In the genomic region with DNA sequence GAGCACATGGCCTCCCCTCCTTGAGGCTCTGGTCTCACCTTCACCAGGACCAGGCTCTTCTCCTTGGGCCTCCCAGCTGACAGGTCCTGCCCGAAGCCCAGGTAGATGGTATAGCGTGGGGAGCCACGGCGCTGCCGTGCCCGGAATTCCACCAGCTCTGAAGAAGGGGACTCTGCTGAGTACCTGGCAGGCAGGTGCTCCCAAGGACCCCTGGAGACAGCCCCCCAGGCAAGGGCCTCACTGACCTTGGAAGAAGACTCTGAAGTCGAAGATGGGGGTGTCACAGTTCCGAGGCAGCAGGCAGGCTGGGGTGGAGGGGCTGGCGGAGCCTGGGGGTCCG, we compare ENCODE assay signal across 12 cellular contexts. TPM values are rescaled to one million over a fixed set of nuclear protein-coding genes. Genes with fewer than 3 reads are reported as not detected.
DNase-seq lines count a peak whose midpoint lies in the region; ATAC-seq and TF ChIP-seq lines count a peak whose summit lies in the region.
"Had no signal": no experiment of that assay in that cellular context is flagged by ENCODE, and none has a peak within 500 bp of the region (broad histone marks: within the 10 kb centered on the region; RNA-seq: fewer than 3 reads in every experiment).

No MANE protein-coding gene starts in this region.

- H3K27ac Mint-ChIP-seq in activated naive CD8-positive, alpha-beta T cell treated with anti-CD3 and anti-CD28 coated beads for 36 hours, result peak overlapping the region; percentile 48
- H3K27ac Mint-ChIP-seq in activated naive CD8-positive, alpha-beta T cell treated with anti-CD3 and anti-CD28 coated beads, Interleukin-2, amount 50 U/mL, for 24 hours, result no peak overlapping the region

- no peaks in the 10 kb centered on the region for H3K9me3 Mint-ChIP-seq in activated naive CD8-positive, alpha-beta T cell treated with anti-CD3 and anti-CD28 coated beads for 36 hours
- no peaks in the 10 kb centered on the region for H3K9me3 Mint-ChIP-seq in activated naive CD8-positive, alpha-beta T cell treated with anti-CD3 and anti-CD28 coated beads, Interleukin-2, amount 50 U/mL, for 24 hours

- H3K27me3 ChIP-seq in esophagus (ENCODE audit: control insufficient read depth in 1 of 2, insufficient read depth in 2 of 2, low read length in 2 of 2) (no peaks in the 10 kb centered on the region), transverse colon (no peaks in the 10 kb centered on the region)
- H3K27me3 ChIP-seq: body of pancreas had no signal

- H3K36me3 ChIP-seq in esophagus (ENCODE audit: control insufficient read depth in 2 of 2, insufficient read depth in 2 of 2, low read length in 1 of 2) (peaks cover 20 to 53% of the 10 kb centered on the region in 2 donors), transverse colon (peaks cover 0 to 30% (median 16%) of the 10 kb centered on the region in 4 donors)

- no peak for TF ChIP-seq POLR2A in transverse colon (IDR thresholded peaks at IDR 0.05)

- no peaks in the 10 kb centered on the region for H3K27me3 Mint-ChIP-seq in activated naive CD8-positive, alpha-beta T cell treated with anti-CD3 and anti-CD28 coated beads for 36 hours
- no peaks in the 10 kb centered on the region for H3K27me3 Mint-ChIP-seq in activated naive CD8-positive, alpha-beta T cell treated with anti-CD3 and anti-CD28 coated beads, Interleukin-2, amount 50 U/mL, for 24 hours

- no peak overlapping the region for H3K4me3 ChIP-seq in esophagus (ENCODE audit: low read depth in 1 of 2, low read length in 2 of 2)
- H3K4me3 ChIP-seq in transverse colon, result no peak overlapping the region
- H3K4me3 ChIP-seq: body of pancreas, thoracic aorta had no signal

- H3K27ac ChIP-seq in esophagus (ENCODE audit: low read depth in 2 of 2, low read length in 1 of 2) (peak overlapping the region; percentile 70 to 90), transverse colon (peak overlapping the region; percentile 64 to 96 (median 88))

- H3K4me3 Mint-ChIP-seq in activated naive CD8-positive, alpha-beta T cell treated with anti-CD3 and anti-CD28 coated beads for 36 hours, result no peak overlapping the region
- H3K4me3 Mint-ChIP-seq in activated naive CD8-positive, alpha-beta T cell treated with anti-CD3 and anti-CD28 coated beads, Interleukin-2, amount 50 U/mL, for 24 hours, result no peak overlapping the region

- peaks cover 10% of the 10 kb centered on the region for H3K4me1 Mint-ChIP-seq in activated naive CD8-positive, alpha-beta T cell treated with anti-CD3 and anti-CD28 coated beads for 36 hours
- peaks cover 19% of the 10 kb centered on the region for H3K4me1 Mint-ChIP-seq in activated naive CD8-positive, alpha-beta T cell treated with anti-CD3 and anti-CD28 coated beads, Interleukin-2, amount 50 U/mL, for 24 hours

- intact Hi-C loops in transverse colon (cut with DNase I; ENCODE audit: low total_unique reads), result no loop called here

- ATAC-seq in activated naive CD8-positive, alpha-beta T cell treated with anti-CD3 and anti-CD28 coated beads, Interleukin-2, amount 50 U/mL, for 24 hours, result no peak
- ATAC-seq in HG02852 (IDR thresholded peaks at IDR 0.05; ENCODE audit: unreplicated experiment), result no peak
- ATAC-seq: body of pancreas had no signal

- no peak for TF ChIP-seq CTCF in transverse colon (IDR thresholded peaks at IDR 0.05)

- in situ Hi-C loops in transverse colon (cut with MboI; ENCODE audit: low pct_ligation_motif_present in 1 of 4, low pct_unique_long_range_greater_than_20kb in 1 of 4, low sequenced_read_pairs in 3 of 4), result no loop called here

- no peak for TF ChIP-seq EP300 in transverse colon (IDR thresholded peaks at IDR 0.05; ENCODE audit: low read depth)

- H3K36me3 Mint-ChIP-seq in activated naive CD8-positive, alpha-beta T cell treated with anti-CD3 and anti-CD28 coated beads for 36 hours, result peaks cover 13% of the 10 kb centered on the region
- peaks cover 17% of the 10 kb centered on the region for H3K36me3 Mint-ChIP-seq in activated naive CD8-positive, alpha-beta T cell treated with anti-CD3 and anti-CD28 coated beads, Interleukin-2, amount 50 U/mL, for 24 hours (ENCODE audit: low read depth)

- H3K4me1 ChIP-seq in esophagus (ENCODE audit: control insufficient read depth in 2 of 2, insufficient read depth in 2 of 2, low read length in 1 of 2) (peaks cover 22 to 28% of the 10 kb centered on the region in 2 donors), transverse colon (peaks cover 20 to 48% (median 37%) of the 10 kb centered on the region in 4 donors)

- no peaks in the 10 kb centered on the region for H3K9me3 ChIP-seq in esophagus (ENCODE audit: control insufficient read depth in 2 of 2, insufficient read depth in 1 of 2, low read depth in 1 of 2, low read length in 1 of 2)
- H3K9me3 ChIP-seq in transverse colon, result no peaks in the 10 kb centered on the region
- H3K9me3 ChIP-seq: body of pancreas, thoracic aorta had no signal

- 86 to 88% methylated on average over 10 of the region's 10 CpGs for WGBS in esophagus, 2 donors
- 90% methylated on average over 9 of the region's 10 CpGs; no CpG with 5 or more reads in 1 of the 2 donors for WGBS in transverse colon (ENCODE audit: low coverage in 1 of 2), 2 donors

- no peak for DNase-seq in activated naive CD8-positive, alpha-beta T cell treated with anti-CD3 and anti-CD28 coated beads for 36 hours
- no peak for DNase-seq in activated naive CD8-positive, alpha-beta T cell treated with anti-CD3 and anti-CD28 coated beads, Interleukin-2, amount 50 U/mL, for 24 hours
- DNase-seq in transverse colon, result no peak
- no peak for DNase-seq in NCI-H2029 (lab: John Stamatoyannopoulos, UW)
- DNase-seq: T1000 had no signal

RNA-seq across cellular contexts. Expression of a gene that starts 2.8 kb away (rescaled TPM):
- total RNA-seq in activated naive CD8-positive, alpha-beta T cell treated with anti-CD3 and anti-CD28 coated beads for 36 hours, result 10 to 100 TPM; 60.6 to 61.2 TPM
- 10 to 100 TPM; 17.0 to 30.1 TPM for polyA plus RNA-seq in esophagus
- total RNA-seq in transverse colon, result 100 to 1,000 TPM in 1 of 4 donors, 10 to 100 TPM in 3; 40.4 to 122 (median 49.9) TPM

RNA-seq across cellular contexts. Expression of a gene that starts 11.8 kb away (rescaled TPM):
- total RNA-seq in activated naive CD8-positive, alpha-beta T cell treated with anti-CD3 and anti-CD28 coated beads for 36 hours, result not detected
- polyA plus RNA-seq in esophagus, result under 1 TPM; 0.02 to 0.08 TPM
- total RNA-seq in transverse colon, result 1,000 to 10,000 TPM in 1 of 4 donors, 100 to 1,000 TPM in 3; 256 to 1,063 (median 597) TPM
- total RNA-seq: G401, mammary epithelial cell, thoracic aorta had no signal
- polyA plus RNA-seq: mammary epithelial cell had no signal

RNA-seq across cellular contexts. Expression of a gene that starts 14.1 kb away (rescaled TPM):
- total RNA-seq in activated naive CD8-positive, alpha-beta T cell treated with anti-CD3 and anti-CD28 coated beads for 36 hours, result not detected
- not detected for polyA plus RNA-seq in esophagus
- not detected for total RNA-seq in transverse colon
- total RNA-seq: body of pancreas, G401, mammary epithelial cell, renal cortical epithelial cell, thoracic aorta had no signal
- polyA plus RNA-seq: mammary epithelial cell had no signal

RNA-seq across cellular contexts. Expression of a gene that starts 24.1 kb away (rescaled TPM):
- under 1 TPM; 0.26 to 0.37 TPM for total RNA-seq in activated naive CD8-positive, alpha-beta T cell treated with anti-CD3 and anti-CD28 coated beads for 36 hours
- under 1 TPM; 0.18 to 0.39 TPM for polyA plus RNA-seq in esophagus
- total RNA-seq in transverse colon, result not detected
- total RNA-seq: G401 had no signal
- polyA plus RNA-seq: mammary epithelial cell had no signal

RNA-seq across cellular contexts. Expression of a gene that starts 36.7 kb away (rescaled TPM):
- total RNA-seq in activated naive CD8-positive, alpha-beta T cell treated with anti-CD3 and anti-CD28 coated beads for 36 hours, result 10 to 100 TPM; 42.3 to 44.3 TPM
- polyA plus RNA-seq in esophagus, result 10 to 100 TPM; 13.7 to 28.4 TPM
- 10 to 100 TPM; 28.4 to 60.6 (median 43.2) TPM for total RNA-seq in transverse colon

Comparison
In these comparisons a context has a peak if more than half of its experiments do, and no peak if none do; other contexts are left out.
1. RNA of a gene that starts 11.8 kb away (total RNA-seq): 256 to 1,063 TPM in transverse colon; not detected in activated naive CD8-positive, alpha-beta T cell treated with anti-CD3 and anti-CD28 coated beads for 36 hours; every median in the first group is over 100 times any median in the second.